In genomic region chr2:64905338-64906024, GRCh38 we compare ENCODE assay signal across 14 cellular contexts.
A peak's percentile ranks its signal among the peaks of the same experiment; 100 is the strongest.
DNase-seq lines count a peak whose midpoint lies in the region; ATAC-seq and TF ChIP-seq lines count a peak whose summit lies in the region.
"Had no signal": no experiment of that assay in that cellular context is flagged by ENCODE, and none has a peak within 500 bp of the region (broad histone marks: within the 10 kb centered on the region; RNA-seq: fewer than 3 reads in every experiment).

No MANE protein-coding gene starts in this region.

- POLR2A ChIA-PET in WTC11 (lab: Charles Lee) (no interaction called here), A673 (lab: Charles Lee; ENCODE audit: low non-redundant PET) (no interaction called here)

- H3K27me3 ChIP-seq in GM23338 (ENCODE audit: insufficient read depth): no peaks in the 10 kb centered on the region
- no peaks in the 10 kb centered on the region for H3K27me3 ChIP-seq in A673 (replicated peaks; ENCODE audit: insufficient read depth, low read depth, low read length, poor library complexity)
- H3K27me3 ChIP-seq: ovary, SJSA1 had no signal

- intact Hi-C loops in Calu3 (cut with micrococcal nuclease; ENCODE audit: unreplicated experiment): no loop called here
- intact Hi-C loops in A673 (cut with micrococcal nuclease; ENCODE audit: unreplicated experiment): no loop called here

- no peaks in the 10 kb centered on the region for H3K9me3 Mint-ChIP-seq in Calu3 (ENCODE audit: low read depth, unreplicated experiment)
- no peaks in the 10 kb centered on the region for H3K9me3 Mint-ChIP-seq in GM23338
- H3K9me3 Mint-ChIP-seq in WTC11: peaks cover 8% of the 10 kb centered on the region
- peaks cover 0 to 2% (median 0%) of the 10 kb centered on the region in 7 donors for H3K9me3 Mint-ChIP-seq in naive B cell
- H3K9me3 Mint-ChIP-seq: activated naive CD8-positive, alpha-beta T cell treated with anti-CD3 and anti-CD28 coated beads, Interleukin-2, amount 50 U/mL, for 24 hours; memory B cell had no signal

- H3K27me3 Mint-ChIP-seq in Calu3 (ENCODE audit: unreplicated experiment) (no peaks in the 10 kb centered on the region), GM23338 (ENCODE audit: insufficient read depth, low read depth, poor library complexity) (no peaks in the 10 kb centered on the region), WTC11 (ENCODE audit: low read depth) (no peaks in the 10 kb centered on the region), naive B cell (no peaks in the 10 kb centered on the region)
- H3K27me3 Mint-ChIP-seq: memory B cell had no signal

- peak overlapping the region; percentile 88 for H2AFZ ChIP-seq in GM23338

- no peaks in the 10 kb centered on the region for H3F3A ChIP-seq in GM23338 (replicated peaks; ENCODE audit: low read depth)

- H3K4me2 ChIP-seq in GM23338: no peak overlapping the region

- H3K4me1 ChIP-seq in GM23338 (ENCODE audit: insufficient read depth) (no peaks in the 10 kb centered on the region; the same call in 1 of the 2 replicates), A673 (ENCODE audit: insufficient read depth, low read length, poor library complexity, severe bottlenecking) (no peaks in the 10 kb centered on the region)
- H3K4me1 ChIP-seq: SJSA1 had no signal

- DNase-seq in Calu3 (peak; percentile 37), GM23338 (ENCODE audit: low spot score) (peak; percentile 4), WTC11 (ENCODE audit: low spot score) (no peak), naive B cell (no peak), A673 (ENCODE audit: low spot score) (no peak), SW480 (ENCODE audit: low spot score) (no peak), kidney glomerular epithelial cell (lab: John Stamatoyannopoulos, UW) (no peak)
- DNase-seq: activated naive CD8-positive, alpha-beta T cell treated with anti-CD3 and anti-CD28 coated beads, Interleukin-2, amount 50 U/mL, for 24 hours; DMS 273 treated with DMSO at 0.1 percent for 48 hours; NCI-H524; ovary had no signal

- BruUV-seq in Calu3 (replicated peaks; lab: Mats Ljungman, UMichigan) (no TSS peak), A673 (replicated peaks; lab: Mats Ljungman, UMichigan) (no TSS peak)

- H3K4me3 ChIP-seq in GM23338 (no peak overlapping the region), A673 (ENCODE audit: low read depth, low read length, poor library complexity, severe bottlenecking) (no peak overlapping the region)
- H3K4me3 ChIP-seq: ovary, SJSA1 had no signal

- H3K27ac ChIP-seq in GM23338 (ENCODE audit: low read depth) (no peak overlapping the region), A673 (ENCODE audit: low read depth, low read length, poor library complexity, severe bottlenecking) (no peak overlapping the region)
- H3K27ac ChIP-seq: ovary, SJSA1 had no signal

- no peaks in the 10 kb centered on the region for H3K9me2 ChIP-seq in GM23338 (ENCODE audit: insufficient read depth)

- no peaks in the 10 kb centered on the region for H3K36me3 ChIP-seq in GM23338 (ENCODE audit: insufficient read depth)
- H3K36me3 ChIP-seq in A673 (ENCODE audit: insufficient read depth, low read length, poor library complexity, severe bottlenecking): no peaks in the 10 kb centered on the region
- H3K36me3 ChIP-seq: ovary, SJSA1 had no signal

- no peaks in the 10 kb centered on the region for H3K79me2 ChIP-seq in GM23338 (replicated peaks; ENCODE audit: insufficient read depth)

- TF ChIP-seq CTCF in Calu3 (IDR thresholded peaks at IDR 0.05; ENCODE audit: unreplicated experiment) (no peak), GM23338 (conservative IDR thresholded peaks at IDR 0.05; ENCODE audit: low read depth in 2 of 2) (no peak), WTC11 (IDR thresholded peaks at IDR 0.05) (no peak), A673 (conservative IDR thresholded peaks at IDR 0.05; ENCODE audit: low read depth, low read length) (no peak)

- CTCF ChIA-PET in Calu3 (lab: Charles Lee): interaction anchor here (0.5 to 1.0 kb wide), 4 partner anchors 12 to 343 kb away, joined by 3 to 7 read pairs (median 3); no protein-coding TSS in a partner anchor
- CTCF ChIA-PET in WTC11 (lab: Charles Lee): interaction anchor here (0.8 to 7.0 kb wide), 5 partner anchors 9 to 281 kb away, joined by 3 to 40 read pairs (median 4); no protein-coding TSS in a partner anchor
- CTCF ChIA-PET in A673 (lab: Charles Lee): no interaction called here

- no peaks in the 10 kb centered on the region for H3K9me3 ChIP-seq in A673 (ENCODE audit: low read depth, low read length, poor library complexity, severe bottlenecking)
- H3K9me3 ChIP-seq: ovary had no signal

- ATAC-seq in GM23338 (peak; percentile 35; the same call in 1 of the 3 replicates), WTC11 (peak; percentile 39; the same call in 1 of the 2 replicates), naive B cell (ENCODE audit: low read depth in 2 of 2) (peak; percentile 38 to 48), HG03039 (IDR thresholded peaks at IDR 0.05; ENCODE audit: unreplicated experiment) (no peak)
- ATAC-seq: activated naive CD8-positive, alpha-beta T cell treated with anti-CD3 and anti-CD28 coated beads, Interleukin-2, amount 50 U/mL, for 24 hours had no signal

- H4K20me1 ChIP-seq in GM23338 (replicated peaks; ENCODE audit: insufficient read depth): no peaks in the 10 kb centered on the region

- H3K27ac Mint-ChIP-seq in Calu3 (ENCODE audit: unreplicated experiment) (no peak overlapping the region), GM23338 (no peak overlapping the region), WTC11 (no peak overlapping the region), naive B cell (no peak overlapping the region)
- H3K27ac Mint-ChIP-seq: activated naive CD8-positive, alpha-beta T cell treated with anti-CD3 and anti-CD28 coated beads, Interleukin-2, amount 50 U/mL, for 24 hours; memory B cell had no signal

- H3K4me1 Mint-ChIP-seq in Calu3 (ENCODE audit: low read depth, unreplicated experiment): peaks cover 8% of the 10 kb centered on the region
- peaks cover 14% of the 10 kb centered on the region for H3K4me1 Mint-ChIP-seq in GM23338
- H3K4me1 Mint-ChIP-seq in WTC11: peaks cover 15% of the 10 kb centered on the region
- peaks cover 18 to 29% (median 27%) of the 10 kb centered on the region in 3 donors for H3K4me1 Mint-ChIP-seq in naive B cell

- H3K4me3 Mint-ChIP-seq in Calu3 (ENCODE audit: low read depth, unreplicated experiment) (no peak overlapping the region), GM23338 (no peak overlapping the region), WTC11 (no peak overlapping the region), naive B cell (peak overlapping the region in 3 of 8 donors; percentile 35 to 59 (median 47))
- H3K4me3 Mint-ChIP-seq: activated naive CD8-positive, alpha-beta T cell treated with anti-CD3 and anti-CD28 coated beads, Interleukin-2, amount 50 U/mL, for 24 hours; memory B cell had no signal

- H3K36me3 Mint-ChIP-seq in Calu3 (ENCODE audit: insufficient read depth, unreplicated experiment): no peaks in the 10 kb centered on the region
- no peaks in the 10 kb centered on the region for H3K36me3 Mint-ChIP-seq in GM23338 (ENCODE audit: low read depth)
- no peaks in the 10 kb centered on the region for H3K36me3 Mint-ChIP-seq in WTC11
- peaks cover 7 to 9% of the 10 kb centered on the region in 2 donors for H3K36me3 Mint-ChIP-seq in naive B cell
- H3K36me3 Mint-ChIP-seq: memory B cell had no signal

TF ChIP-seq in GM23338, 12 proteins besides CTCF, POLR2A, EP300 and RAD21 (continues in another document):
- TF ChIP-seq REST (IDR thresholded peaks at IDR 0.05; ENCODE audit: unreplicated experiment): no peak

TF ChIP-seq in WTC11, 78 proteins besides CTCF, POLR2A, EP300 and RAD21:
- TF ChIP-seq OVOL2 (CRISPR knock-in tag; IDR thresholded peaks at IDR 0.05; ENCODE audit: borderline replicate concordance): no peak
- TF ChIP-seq SP1 (CRISPR knock-in tag; conservative IDR thresholded peaks at IDR 0.05): no peak
- TF ChIP-seq ZNF396 (CRISPR knock-in tag; IDR thresholded peaks at IDR 0.05; ENCODE audit: borderline replicate concordance): no peak
- TF ChIP-seq TP53 (CRISPR knock-in tag; IDR thresholded peaks at IDR 0.05): no peak
- no peak for TF ChIP-seq NR1H2 (CRISPR knock-in tag; IDR thresholded peaks at IDR 0.05)
- no peak for TF ChIP-seq TCF7 (CRISPR knock-in tag; IDR thresholded peaks at IDR 0.05; ENCODE audit: low read depth)
- no peak for TF ChIP-seq ATF1 (CRISPR knock-in tag; IDR thresholded peaks at IDR 0.05)
- TF ChIP-seq SMAD4 (CRISPR knock-in tag; IDR thresholded peaks at IDR 0.05): no peak
- TF ChIP-seq KAT7 (CRISPR knock-in tag; IDR thresholded peaks at IDR 0.05; ENCODE audit: borderline replicate concordance): no peak
- TF ChIP-seq IRF1 (CRISPR knock-in tag; IDR thresholded peaks at IDR 0.05): no peak

Comparison
In these comparisons a context has a peak if more than half of its experiments do, and no peak if none do; other contexts are left out.
1. DNase-seq: peak in Calu3 (single experiment) and GM23338 (single experiment); none in WTC11 (single experiment), naive B cell (single experiment), A673 (single experiment), SW480 (single experiment) and kidney glomerular epithelial cell (single experiment).